In genomic region chr4:122755675-122756074, GRCh38 we compare ENCODE assay signal across 20 cellular contexts. TPM values are rescaled to one million over a fixed set of nuclear protein-coding genes. Genes with fewer than 3 reads are reported as not detected.
A peak's percentile ranks its signal among the peaks of the same experiment; 100 is the strongest.
DNase-seq lines count a peak whose midpoint lies in the region; ATAC-seq, FAIRE-seq and TF ChIP-seq lines count a peak whose summit lies in the region.
"Had no signal": no experiment of that assay in that cellular context is flagged by ENCODE, and none has a peak within 500 bp of the region (broad histone marks: within the 10 kb centered on the region; RNA-seq: fewer than 3 reads in every experiment).

No MANE protein-coding gene starts in this region.

- H3K27me3 Mint-ChIP-seq in astrocyte (ENCODE audit: low read depth, unreplicated experiment) = no peaks in the 10 kb centered on the region
- H3K27me3 Mint-ChIP-seq in activated CD8-positive, alpha-beta memory T cell treated with anti-CD3 and anti-CD28 coated beads, Interleukin-2, amount 10 ng/mL, durations not matched to agents 7 days and 5 days = peaks cover 49% of the 10 kb centered on the region

- CTCF ChIA-PET in activated CD8-positive, alpha-beta memory T cell treated with anti-CD3 and anti-CD28 coated beads, Interleukin-2, amount 10 ng/mL, durations not matched to agents 7 days and 5 days (lab: Charles Lee) = interaction anchor here (1.2 to 2.6 kb wide), 3 partner anchors 21 to 180 kb away, joined by 3 to 9 read pairs (median 4); no protein-coding TSS in a partner anchor

- H4K20me1 ChIP-seq in astrocyte (ENCODE audit: insufficient read depth, low read length) = no peaks in the 10 kb centered on the region

- H3K27ac ChIP-seq in astrocyte (ENCODE audit: low read depth, low read length) = no peak overlapping the region
- H3K27ac ChIP-seq in left lung = no peak overlapping the region

- H3K4me3 Mint-ChIP-seq in astrocyte (ENCODE audit: unreplicated experiment) = no peak overlapping the region
- H3K4me3 Mint-ChIP-seq in activated CD8-positive, alpha-beta memory T cell treated with anti-CD3 and anti-CD28 coated beads, Interleukin-2, amount 10 ng/mL, durations not matched to agents 7 days and 5 days = no peak overlapping the region
- H3K4me3 Mint-ChIP-seq: CD4-positive, CD25-positive, alpha-beta regulatory T cell had no signal

- in situ Hi-C loops in GM13976 (cut with MboI; ENCODE audit: low sequenced_read_pairs, unreplicated experiment) = no loop called here

- no peaks in the 10 kb centered on the region for H3K9me3 ChIP-seq in astrocyte (ENCODE audit: insufficient read depth, low read depth, low read length)
- H3K9me3 ChIP-seq in left lung = no peaks in the 10 kb centered on the region

- peak; percentile 54 for FAIRE-seq in astrocyte (lab: Jason Lieb, UNC)

- no peak for TF ChIP-seq CTCF in AG10803 (conservative IDR thresholded peaks at IDR 0.05; ENCODE audit: low read length)
- TF ChIP-seq CTCF in GM13976 (IDR thresholded peaks at IDR 0.05; ENCODE audit: borderline replicate concordance, control extremely low read depth, extremely low read depth, insufficient read depth, missing control alignments) = peak; percentile 3
- TF ChIP-seq CTCF in astrocyte (IDR thresholded peaks at IDR 0.05; ENCODE audit: insufficient read depth, low read depth, low read length) = no peak
- no peak for TF ChIP-seq CTCF in left lung (IDR thresholded peaks at IDR 0.05)

- peaks cover 3% of the 10 kb centered on the region for H3K9me3 Mint-ChIP-seq in astrocyte (ENCODE audit: unreplicated experiment)
- no peaks in the 10 kb centered on the region for H3K9me3 Mint-ChIP-seq in activated CD8-positive, alpha-beta memory T cell treated with anti-CD3 and anti-CD28 coated beads, Interleukin-2, amount 10 ng/mL, durations not matched to agents 7 days and 5 days (ENCODE audit: low read depth)

- no peaks in the 10 kb centered on the region for H3K36me3 ChIP-seq in astrocyte (ENCODE audit: insufficient read depth, low read length)
- H3K36me3 ChIP-seq in left lung = no peaks in the 10 kb centered on the region

- DNase-seq in AG10803 (ENCODE audit: low read depth) (peak; percentile 47), GM13976 (ENCODE audit: low spot score) (no peak), astrocyte (ENCODE audit: low read depth) (no peak), foreskin melanocyte (peak; percentile 39), left lung (no peak)
- no peak for DNase-seq in activated CD8-positive, alpha-beta memory T cell treated with anti-CD3 and anti-CD28 coated beads, Interleukin-2, amount 10 ng/mL, durations not matched to agents 7 days and 5 days
- DNase-seq: CD4-positive, CD25-positive, alpha-beta regulatory T cell; GOT3; HCEC 1CT; MM.1S; NCI-H1092 treated with DMSO at 0.1 percent for 48 hours; NCI-H1436 treated with DMSO at 0.1 percent for 48 hours; NCI-H1930; NCI-H2227 treated with DMSO at 0.1 percent for 48 hours; NCI-H510A; NCI-H774; NK-92 treated with Interleukin-12 subunit alpha and Interleukin-12 subunit beta, amount 100 ng/mL, for 24 hours; SIG-M5 had no signal

- no peaks in the 10 kb centered on the region for H3K4me1 ChIP-seq in astrocyte (ENCODE audit: insufficient read depth, low read length)
- no peaks in the 10 kb centered on the region for H3K4me1 ChIP-seq in left lung

- no peaks in the 10 kb centered on the region for H3K79me2 ChIP-seq in astrocyte (ENCODE audit: insufficient read depth, low read length)

- H3K4me2 ChIP-seq in astrocyte (ENCODE audit: low read length) = no peak overlapping the region

- ATAC-seq in GM21515 (IDR thresholded peaks at IDR 0.05; ENCODE audit: unreplicated experiment) (no peak), left lung (no peak)
- no peak for ATAC-seq in activated CD8-positive, alpha-beta memory T cell treated with anti-CD3 and anti-CD28 coated beads, Interleukin-2, amount 10 ng/mL, durations not matched to agents 7 days and 5 days
- ATAC-seq: Panc1 had no signal

- H3K9ac ChIP-seq in astrocyte (ENCODE audit: low read length) = no peak overlapping the region

- H3K4me3 ChIP-seq in AG10803 (ENCODE audit: low read length) (no peak overlapping the region), astrocyte (ENCODE audit: insufficient read depth, low read depth, low read length) (no peak overlapping the region), left lung (no peak overlapping the region)

- H3K27ac Mint-ChIP-seq in astrocyte (ENCODE audit: unreplicated experiment) = no peak overlapping the region
- H3K27ac Mint-ChIP-seq in activated CD8-positive, alpha-beta memory T cell treated with anti-CD3 and anti-CD28 coated beads, Interleukin-2, amount 10 ng/mL, durations not matched to agents 7 days and 5 days = no peak overlapping the region
- H3K27ac Mint-ChIP-seq: CD4-positive, CD25-positive, alpha-beta regulatory T cell had no signal

- H3K4me1 Mint-ChIP-seq in astrocyte (ENCODE audit: low read depth, unreplicated experiment) = peaks cover 3% of the 10 kb centered on the region
- H3K4me1 Mint-ChIP-seq in activated CD8-positive, alpha-beta memory T cell treated with anti-CD3 and anti-CD28 coated beads, Interleukin-2, amount 10 ng/mL, durations not matched to agents 7 days and 5 days = peaks cover 8% of the 10 kb centered on the region
- H3K4me1 Mint-ChIP-seq: CD4-positive, CD25-positive, alpha-beta regulatory T cell had no signal

- H2AFZ ChIP-seq in astrocyte (ENCODE audit: low read depth, low read length) = no peak overlapping the region

- no peaks in the 10 kb centered on the region for H3K27me3 ChIP-seq in astrocyte (ENCODE audit: insufficient read depth, low read length)
- H3K27me3 ChIP-seq in left lung = no peaks in the 10 kb centered on the region

- H3K36me3 Mint-ChIP-seq in astrocyte (ENCODE audit: low read depth, unreplicated experiment) = no peaks in the 10 kb centered on the region
- H3K36me3 Mint-ChIP-seq in activated CD8-positive, alpha-beta memory T cell treated with anti-CD3 and anti-CD28 coated beads, Interleukin-2, amount 10 ng/mL, durations not matched to agents 7 days and 5 days = no peaks in the 10 kb centered on the region
- H3K36me3 Mint-ChIP-seq: CD4-positive, CD25-positive, alpha-beta regulatory T cell had no signal

- intact Hi-C loops in left lung (cut with DNase I) = loop anchor here in 1 of 2 donors (5.0 kb wide), 1 partner anchor 177 kb away; no protein-coding TSS in a partner anchor

RNA-seq across cellular contexts. Expression of gene BBS12, which starts 23.2 kb away (rescaled TPM):
- 4.5 and 4.7 TPM in 2 replicates for total RNA-seq in astrocyte
- 1 to 10 TPM; 2.5 to 3.4 TPM for total RNA-seq in left lung
- total RNA-seq in activated CD8-positive, alpha-beta memory T cell treated with anti-CD3 and anti-CD28 coated beads, Interleukin-2, amount 10 ng/mL, durations not matched to agents 7 days and 5 days = 1 to 10 TPM; 2.1 to 3.6 TPM

Comparison
In these comparisons a context has a peak if more than half of its experiments do, and no peak if none do; other contexts are left out.
1. DNase-seq: peak in AG10803 (single experiment) and foreskin melanocyte (single experiment); none in GM13976 (single experiment), astrocyte (single experiment), left lung (0 of 2) and activated CD8-positive, alpha-beta memory T cell treated with anti-CD3 and anti-CD28 coated beads, Interleukin-2, amount 10 ng/mL, durations not matched to agents 7 days and 5 days (single experiment).